ENCODE assay signal across 16 cellular contexts in the genomic region with DNA sequence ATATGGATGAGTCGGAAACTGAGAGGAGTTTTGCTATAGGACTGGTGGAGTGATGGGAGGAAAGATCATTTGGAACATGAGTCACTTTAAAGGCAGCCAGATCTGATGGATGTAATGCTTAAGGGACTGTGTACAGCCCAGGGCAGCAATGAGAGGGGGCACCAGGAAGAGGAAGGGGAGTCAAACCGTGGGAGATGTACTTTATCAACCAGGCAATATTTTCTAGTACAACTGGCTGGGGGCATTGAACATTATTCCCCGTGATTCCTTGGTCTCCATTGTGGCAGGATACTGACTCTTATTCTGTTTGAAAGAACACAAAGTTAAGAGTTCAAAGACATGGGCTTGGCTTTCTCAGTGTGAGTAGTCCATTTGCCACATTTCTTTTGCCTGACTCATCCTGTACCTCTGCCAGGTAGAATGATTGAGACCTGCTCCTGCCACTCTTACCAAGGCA.
A peak's percentile ranks its signal among the peaks of the same experiment; 100 is the strongest.
DNase-seq lines count a peak whose midpoint lies in the region; ATAC-seq, FAIRE-seq and TF ChIP-seq lines count a peak whose summit lies in the region.
"Had no signal": no experiment of that assay in that cellular context is flagged by ENCODE, and none has a peak within 500 bp of the region (broad histone marks: within the 10 kb centered on the region; RNA-seq: fewer than 3 reads in every experiment).

No MANE protein-coding gene starts in this region.

- no peak overlapping the region for H3K9ac ChIP-seq in trophoblast cell (ENCODE audit: low read length)

- H4K91ac ChIP-seq in trophoblast cell (ENCODE audit: low read depth, low read length): no peak overlapping the region

- TF ChIP-seq EP300 in tibial nerve (IDR thresholded peaks at IDR 0.05): no peak

- ATAC-seq in HG02885 (IDR thresholded peaks at IDR 0.05; ENCODE audit: poor library complexity, unreplicated experiment) (no peak), GM21367 (IDR thresholded peaks at IDR 0.05; ENCODE audit: unreplicated experiment) (no peak)
- ATAC-seq: right cardiac atrium had no signal

- H2AK5ac ChIP-seq in trophoblast cell (ENCODE audit: low read length): no peak overlapping the region

- no peak overlapping the region for H4K8ac ChIP-seq in trophoblast cell (ENCODE audit: low read depth, low read length)

- no peak for TF ChIP-seq POLR2A in tibial nerve (IDR thresholded peaks at IDR 0.05)

- H2AFZ ChIP-seq in trophoblast cell (ENCODE audit: insufficient read depth, low read length, poor library complexity): no peak overlapping the region

- no peaks in the 10 kb centered on the region for H3K27me3 ChIP-seq in trophoblast cell (ENCODE audit: insufficient read depth, low read length)
- H3K27me3 ChIP-seq in tibial nerve: no peaks in the 10 kb centered on the region
- H3K27me3 ChIP-seq: ascending aorta had no signal

- FAIRE-seq in RCC 7860 (lab: Jason Lieb, UNC): peak; percentile 72

- no peak overlapping the region for H3K23ac ChIP-seq in trophoblast cell (ENCODE audit: low read length)

- H3K9me3 ChIP-seq in trophoblast cell (ENCODE audit: insufficient read depth, low read depth, low read length) (no peaks in the 10 kb centered on the region), tibial nerve (no peaks in the 10 kb centered on the region)
- H3K9me3 ChIP-seq: ascending aorta had no signal

- no peak overlapping the region for H4K12ac ChIP-seq in trophoblast cell (ENCODE audit: low read depth, low read length)

- no peak overlapping the region for H3K4me2 ChIP-seq in trophoblast cell (ENCODE audit: low read length)

- no peaks in the 10 kb centered on the region for H3K79me2 ChIP-seq in trophoblast cell (ENCODE audit: control insufficient read depth, insufficient read depth, low read length, poor library complexity)

- no peak overlapping the region for H2BK12ac ChIP-seq in trophoblast cell (ENCODE audit: low read length)

- DNase-seq in H4 (ENCODE audit: low spot score): peak; percentile 8
- peak; percentile 73 for DNase-seq in RCC 7860 (ENCODE audit: low spot score)
- peak; percentile 30 for DNase-seq in fibroblast of peridontal ligament (ENCODE audit: extremely low read depth)
- DNase-seq in trophoblast cell: peak; percentile 8 to 33
- no peak for DNase-seq in anterior cingulate cortex (lab: John Stamatoyannopoulos, UW)
- DNase-seq in tibial nerve (ENCODE audit: low spot score in 2 of 2): no peak
- DNase-seq: activated T-cell treated with anti-CD3 and anti-CD28 coated beads, Interleukin-2, amount 50 U/mL, for 48 hours; GDM1; Kasumi-1; naive B cell; NCI-H2107; right cardiac atrium had no signal

- no peaks in the 10 kb centered on the region for H3K79me1 ChIP-seq in trophoblast cell (ENCODE audit: low read length)

- no peak overlapping the region for H2BK120ac ChIP-seq in trophoblast cell (ENCODE audit: insufficient read depth, low read length, poor library complexity)

- H3K36me3 ChIP-seq in trophoblast cell (ENCODE audit: control insufficient read depth in 1 of 2, insufficient read depth in 2 of 2, low read length in 2 of 2) (no peaks in the 10 kb centered on the region), tibial nerve (no peaks in the 10 kb centered on the region)
- H3K36me3 ChIP-seq: ascending aorta had no signal

- H3K18ac ChIP-seq in trophoblast cell (ENCODE audit: low read length): no peak overlapping the region

- H3K4me3 ChIP-seq in trophoblast cell (ENCODE audit: low read depth, low read length) (no peak overlapping the region), tibial nerve (no peak overlapping the region)
- H3K4me3 ChIP-seq: ascending aorta had no signal

- TF ChIP-seq CTCF in tibial nerve (IDR thresholded peaks at IDR 0.05): no peak

- no peak overlapping the region for H2BK5ac ChIP-seq in trophoblast cell (ENCODE audit: low read depth, low read length, poor library complexity)

- WGBS in trophoblast cell (ENCODE audit: extremely low coverage, insufficient coverage, insufficient read length): no CpG with 5 or more reads among the region's 3 CpGs
- 47 to 60% methylated on average over 3 of the region's 3 CpGs for WGBS in tibial nerve, 2 donors

- H3K27ac ChIP-seq in trophoblast cell (ENCODE audit: low read depth, low read length) (no peak overlapping the region), tibial nerve (no peak overlapping the region)
- H3K27ac ChIP-seq: ascending aorta, C4-2B had no signal

- H3K14ac ChIP-seq in trophoblast cell (ENCODE audit: low read length): no peak overlapping the region

- H3K4me1 ChIP-seq in trophoblast cell (ENCODE audit: control insufficient read depth in 1 of 2, insufficient read depth in 2 of 2, low read length in 2 of 2): peaks cover 0 to 2% of the 10 kb centered on the region in 2 experiments
- H3K4me1 ChIP-seq in tibial nerve: no peaks in the 10 kb centered on the region
- H3K4me1 ChIP-seq: ascending aorta had no signal

- H3K4ac ChIP-seq in trophoblast cell (ENCODE audit: low read depth, low read length): no peak overlapping the region

Comparison
In these comparisons a context has a peak if more than half of its experiments do, and no peak if none do; other contexts are left out.
1. DNase-seq: peak in H4 (single experiment), RCC 7860 (single experiment), fibroblast of peridontal ligament (single experiment) and trophoblast cell (2 of 2); none in anterior cingulate cortex (0 of 58) and tibial nerve (0 of 2).